ENCODE assay signal across 19 cellular contexts in genomic region chr22:39985383-39986045, GRCh38. TPM values are rescaled to one million over a fixed set of nuclear protein-coding genes. Genes with fewer than 3 reads are reported as not detected.
DNase-seq lines count a peak whose midpoint lies in the region; ATAC-seq, FAIRE-seq and TF ChIP-seq lines count a peak whose summit lies in the region.
"Had no signal": no experiment of that assay in that cellular context is flagged by ENCODE, and none has a peak within 500 bp of the region (broad histone marks: within the 10 kb centered on the region; RNA-seq: fewer than 3 reads in every experiment).

No MANE protein-coding gene starts in this region.

- H3K27ac ChIP-seq in kidney (ENCODE audit: low read depth in 2 of 2, low read length in 2 of 2) (peak overlapping the region; percentile 57 to 59), trophoblast cell (ENCODE audit: low read depth, low read length) (no peak overlapping the region)
- H3K27ac ChIP-seq: 22Rv1, dorsolateral prefrontal cortex, Peyer's patch, WERI-Rb-1 had no signal

- TF ChIP-seq CTCF in kidney (IDR thresholded peaks at IDR 0.05; ENCODE audit: borderline replicate concordance, extremely low read depth, insufficient read depth), result no peak

- no peak overlapping the region for H2BK12ac ChIP-seq in trophoblast cell (ENCODE audit: low read length)

- H3K4me2 ChIP-seq in trophoblast cell (ENCODE audit: low read length), result no peak overlapping the region

- no peaks in the 10 kb centered on the region for H3K9me3 Mint-ChIP-seq in activated CD4-positive, alpha-beta T cell treated with anti-CD3 and anti-CD28 coated beads for 36 hours (ENCODE audit: low read depth)
- H3K9me3 Mint-ChIP-seq in activated naive CD4-positive, alpha-beta T cell treated with anti-CD3 and anti-CD28 coated beads, Interleukin-2, amount 10 ng/mL, durations not matched to agents 7 days and 5 days, result no peaks in the 10 kb centered on the region
- H3K9me3 Mint-ChIP-seq in stimulated activated naive CD8-positive, alpha-beta T cell treated with anti-CD3 and anti-CD28 coated beads, Interleukin-15, amount 100 ng/mL, for 72 hours, result no peaks in the 10 kb centered on the region
- H3K9me3 Mint-ChIP-seq: CD8-positive, alpha-beta memory T cell; memory B cell had no signal

- no peak for FAIRE-seq in kidney (lab: Jason Lieb, UNC)
- FAIRE-seq: astrocyte, K562 had no signal

- CTCF ChIA-PET in activated CD4-positive, alpha-beta T cell treated with anti-CD3 and anti-CD28 coated beads for 36 hours (lab: Charles Lee), result interaction anchor here (0.9 kb wide), 1 partner anchor 52 kb away, joined by 3 read pairs; no protein-coding TSS in a partner anchor
- CTCF ChIA-PET in activated naive CD4-positive, alpha-beta T cell treated with anti-CD3 and anti-CD28 coated beads, Interleukin-2, amount 10 ng/mL, durations not matched to agents 7 days and 5 days (lab: Charles Lee), result interaction anchor here (0.6 to 1.0 kb wide), 2 partner anchors 11 to 301 kb away, joined by 3 read pairs; no protein-coding TSS in a partner anchor

- no peak overlapping the region for H3K4me3 Mint-ChIP-seq in activated CD4-positive, alpha-beta T cell treated with anti-CD3 and anti-CD28 coated beads for 36 hours
- H3K4me3 Mint-ChIP-seq in activated naive CD4-positive, alpha-beta T cell treated with anti-CD3 and anti-CD28 coated beads, Interleukin-2, amount 10 ng/mL, durations not matched to agents 7 days and 5 days, result no peak overlapping the region
- peak overlapping the region; percentile 16 to 24 for H3K4me3 Mint-ChIP-seq in stimulated activated naive CD8-positive, alpha-beta T cell treated with anti-CD3 and anti-CD28 coated beads, Interleukin-15, amount 100 ng/mL, for 72 hours
- H3K4me3 Mint-ChIP-seq: memory B cell had no signal

- no peak overlapping the region for H2BK120ac ChIP-seq in trophoblast cell (ENCODE audit: insufficient read depth, low read length, poor library complexity)

- no peak overlapping the region for H3K18ac ChIP-seq in trophoblast cell (ENCODE audit: low read length)

- H2BK5ac ChIP-seq in trophoblast cell (ENCODE audit: low read depth, low read length, poor library complexity), result no peak overlapping the region

- H3K9me3 ChIP-seq in kidney (ENCODE audit: control insufficient read depth in 1 of 2, low read length in 2 of 2), result no peaks in the 10 kb centered on the region
- no peaks in the 10 kb centered on the region for H3K9me3 ChIP-seq in trophoblast cell (ENCODE audit: insufficient read depth, low read depth, low read length)
- H3K9me3 ChIP-seq: Peyer's patch had no signal

- no peak overlapping the region for H3K4ac ChIP-seq in trophoblast cell (ENCODE audit: low read depth, low read length)

- H2AFZ ChIP-seq in trophoblast cell (ENCODE audit: insufficient read depth, low read length, poor library complexity), result no peak overlapping the region

- no peaks in the 10 kb centered on the region for H3K36me3 Mint-ChIP-seq in activated CD4-positive, alpha-beta T cell treated with anti-CD3 and anti-CD28 coated beads for 36 hours (ENCODE audit: low read depth)
- peaks cover 2% of the 10 kb centered on the region for H3K36me3 Mint-ChIP-seq in activated naive CD4-positive, alpha-beta T cell treated with anti-CD3 and anti-CD28 coated beads, Interleukin-2, amount 10 ng/mL, durations not matched to agents 7 days and 5 days
- H3K36me3 Mint-ChIP-seq: CD8-positive, alpha-beta memory T cell had no signal

- H3K36me3 ChIP-seq in kidney (ENCODE audit: control insufficient read depth in 1 of 2, insufficient read depth in 2 of 2, low read length in 2 of 2) (no peaks in the 10 kb centered on the region), trophoblast cell (ENCODE audit: control insufficient read depth in 1 of 2, insufficient read depth in 2 of 2, low read length in 2 of 2) (no peaks in the 10 kb centered on the region)
- H3K36me3 ChIP-seq: Peyer's patch, WERI-Rb-1 had no signal

- no peak overlapping the region for H3K14ac ChIP-seq in trophoblast cell (ENCODE audit: low read length)

- H3K9ac ChIP-seq in kidney (ENCODE audit: low read length in 2 of 2) (peak overlapping the region in 1 of 2 donors; percentile 41), trophoblast cell (ENCODE audit: low read length) (no peak overlapping the region)

- intact Hi-C loops in activated CD4-positive, alpha-beta T cell treated with anti-CD3 and anti-CD28 coated beads for 36 hours (cut with DNase I, micrococcal nuclease), result no loop called here
- intact Hi-C loops in kidney (cut with DNase I), result no loop called here

- no peak overlapping the region for H2AK5ac ChIP-seq in trophoblast cell (ENCODE audit: low read length)

- POLR2A ChIA-PET in activated CD4-positive, alpha-beta T cell treated with anti-CD3 and anti-CD28 coated beads for 36 hours (lab: Charles Lee), result no interaction called here

- no CpG with 5 or more reads among the region's 7 CpGs for WGBS in trophoblast cell (ENCODE audit: extremely low coverage, insufficient coverage, insufficient read length)

- H4K8ac ChIP-seq in trophoblast cell (ENCODE audit: low read depth, low read length), result no peak overlapping the region

- no peaks in the 10 kb centered on the region for H3K79me1 ChIP-seq in trophoblast cell (ENCODE audit: low read length)

- H3K27ac Mint-ChIP-seq in activated CD4-positive, alpha-beta T cell treated with anti-CD3 and anti-CD28 coated beads for 36 hours, result peak overlapping the region; percentile 47
- H3K27ac Mint-ChIP-seq in activated naive CD4-positive, alpha-beta T cell treated with anti-CD3 and anti-CD28 coated beads, Interleukin-2, amount 10 ng/mL, durations not matched to agents 7 days and 5 days, result peak overlapping the region; percentile 20
- peak overlapping the region in 1 of 2 donors; percentile 78 for H3K27ac Mint-ChIP-seq in stimulated activated naive CD8-positive, alpha-beta T cell treated with anti-CD3 and anti-CD28 coated beads, Interleukin-15, amount 100 ng/mL, for 72 hours
- H3K27ac Mint-ChIP-seq: memory B cell had no signal

- DNase-seq in activated CD4-positive, alpha-beta T cell treated with anti-CD3 and anti-CD28 coated beads for 36 hours, result peak; percentile 65
- DNase-seq in activated CD4-positive, alpha-beta T cell treated with anti-CD3 and anti-CD28 coated beads for 4 hours, result no peak
- peak; percentile 35 for DNase-seq in activated naive CD4-positive, alpha-beta T cell treated with anti-CD3 and anti-CD28 coated beads, Interleukin-2, amount 10 ng/mL, durations not matched to agents 7 days and 5 days
- DNase-seq in kidney (no peak), trophoblast cell (no peak), NCI-H187 (lab: John Stamatoyannopoulos, UW) (no peak)
- peak; percentile 42 to 51 for DNase-seq in stimulated activated naive CD8-positive, alpha-beta T cell treated with anti-CD3 and anti-CD28 coated beads, Interleukin-15, amount 100 ng/mL, for 72 hours
- DNase-seq: dorsolateral prefrontal cortex, NCI-H1417, NCI-H510A treated with DMSO at 0.1 percent for 48 hours, WERI-Rb-1 had no signal

- peaks cover 0 to 2% of the 10 kb centered on the region in 2 donors for H3K4me1 ChIP-seq in kidney (ENCODE audit: control insufficient read depth in 1 of 2, insufficient read depth in 1 of 2, low read depth in 1 of 2, low read length in 2 of 2)
- no peaks in the 10 kb centered on the region for H3K4me1 ChIP-seq in trophoblast cell (ENCODE audit: control insufficient read depth in 1 of 2, insufficient read depth in 2 of 2, low read length in 2 of 2)

- H4K91ac ChIP-seq in trophoblast cell (ENCODE audit: low read depth, low read length), result no peak overlapping the region

- peak; percentile 94 for ATAC-seq in activated CD4-positive, alpha-beta T cell treated with anti-CD3 and anti-CD28 coated beads for 36 hours
- ATAC-seq in stimulated activated naive CD8-positive, alpha-beta T cell treated with anti-CD3 and anti-CD28 coated beads, Interleukin-15, amount 100 ng/mL, for 72 hours, result peak; percentile 94
- ATAC-seq in GM21528 (IDR thresholded peaks at IDR 0.05; ENCODE audit: low FRiP score, unreplicated experiment), result no peak
- ATAC-seq: K562 had no signal

- H3K4me3 ChIP-seq in kidney (ENCODE audit: low read length in 2 of 2) (no peak overlapping the region), trophoblast cell (ENCODE audit: low read depth, low read length) (no peak overlapping the region)
- H3K4me3 ChIP-seq: dorsolateral prefrontal cortex, K562, Peyer's patch had no signal

- no peak overlapping the region for H3K23ac ChIP-seq in trophoblast cell (ENCODE audit: low read length)

- H4K12ac ChIP-seq in trophoblast cell (ENCODE audit: low read depth, low read length), result no peak overlapping the region

- no peaks in the 10 kb centered on the region for H3K79me2 ChIP-seq in trophoblast cell (ENCODE audit: control insufficient read depth, insufficient read depth, low read length, poor library complexity)

- H3K27me3 Mint-ChIP-seq in activated CD4-positive, alpha-beta T cell treated with anti-CD3 and anti-CD28 coated beads for 36 hours, result no peaks in the 10 kb centered on the region
- H3K27me3 Mint-ChIP-seq in activated naive CD4-positive, alpha-beta T cell treated with anti-CD3 and anti-CD28 coated beads, Interleukin-2, amount 10 ng/mL, durations not matched to agents 7 days and 5 days, result peaks cover 51% of the 10 kb centered on the region
- no peaks in the 10 kb centered on the region for H3K27me3 Mint-ChIP-seq in stimulated activated naive CD8-positive, alpha-beta T cell treated with anti-CD3 and anti-CD28 coated beads, Interleukin-15, amount 100 ng/mL, for 72 hours

- peaks cover 20% of the 10 kb centered on the region for H3K4me1 Mint-ChIP-seq in activated CD4-positive, alpha-beta T cell treated with anti-CD3 and anti-CD28 coated beads for 36 hours
- H3K4me1 Mint-ChIP-seq in activated naive CD4-positive, alpha-beta T cell treated with anti-CD3 and anti-CD28 coated beads, Interleukin-2, amount 10 ng/mL, durations not matched to agents 7 days and 5 days, result peaks cover 26% of the 10 kb centered on the region
- peaks cover 33% of the 10 kb centered on the region for H3K4me1 Mint-ChIP-seq in stimulated activated naive CD8-positive, alpha-beta T cell treated with anti-CD3 and anti-CD28 coated beads, Interleukin-15, amount 100 ng/mL, for 72 hours
- H3K4me1 Mint-ChIP-seq: memory B cell had no signal

- no peaks in the 10 kb centered on the region for H3K27me3 ChIP-seq in trophoblast cell (ENCODE audit: insufficient read depth, low read length)
- H3K27me3 ChIP-seq: Peyer's patch had no signal

RNA-seq across cellular contexts. Expression of gene FAM83F, which starts 9.2 kb away (rescaled TPM):
- total RNA-seq in activated CD4-positive, alpha-beta T cell treated with anti-CD3 and anti-CD28 coated beads for 36 hours, result under 1 TPM; 0.49 to 0.91 TPM
- 13.1 TPM for total RNA-seq in kidney
- 6.8 TPM for polyA plus RNA-seq in kidney (ENCODE audit: insufficient read depth, low read depth, low replicate concordance)
- 3.1 and 3.3 TPM in 2 replicates for polyA plus RNA-seq in trophoblast cell (2013)

RNA-seq across cellular contexts. Expression of gene TMA7B, which starts 25.3 kb away (rescaled TPM):
- 1 to 10 TPM in 1 of 2 experiments, under 1 TPM in 1; 0.96 to 1.1 TPM for total RNA-seq in activated CD4-positive, alpha-beta T cell treated with anti-CD3 and anti-CD28 coated beads for 36 hours
- 0.63 TPM for total RNA-seq in kidney
- not detected for polyA plus RNA-seq in kidney (ENCODE audit: insufficient read depth, low read depth, low replicate concordance)
- polyA plus RNA-seq in trophoblast cell (2013), result 0.04 and 0.10 TPM in 2 replicates
- total RNA-seq: astrocyte, omental fat pad, Peyer's patch had no signal

Comparison
In these comparisons a context has a peak if more than half of its experiments do, and no peak if none do; other contexts are left out.
1. DNase-seq: peak in activated CD4-positive, alpha-beta T cell treated with anti-CD3 and anti-CD28 coated beads for 36 hours (single experiment), activated naive CD4-positive, alpha-beta T cell treated with anti-CD3 and anti-CD28 coated beads, Interleukin-2, amount 10 ng/mL, durations not matched to agents 7 days and 5 days (single experiment) and stimulated activated naive CD8-positive, alpha-beta T cell treated with anti-CD3 and anti-CD28 coated beads, Interleukin-15, amount 100 ng/mL, for 72 hours (2 of 2); none in activated CD4-positive, alpha-beta T cell treated with anti-CD3 and anti-CD28 coated beads for 4 hours (0 of 2), kidney (single experiment), trophoblast cell (0 of 2) and NCI-H187 (0 of 2).
2. H3K4me3 Mint-ChIP-seq: peak in stimulated activated naive CD8-positive, alpha-beta T cell treated with anti-CD3 and anti-CD28 coated beads, Interleukin-15, amount 100 ng/mL, for 72 hours (2 of 2); none in activated CD4-positive, alpha-beta T cell treated with anti-CD3 and anti-CD28 coated beads for 36 hours (single experiment) and activated naive CD4-positive, alpha-beta T cell treated with anti-CD3 and anti-CD28 coated beads, Interleukin-2, amount 10 ng/mL, durations not matched to agents 7 days and 5 days (single experiment).